Comparison of ENCODE assay signal across 16 cellular contexts in the genomic region with DNA sequence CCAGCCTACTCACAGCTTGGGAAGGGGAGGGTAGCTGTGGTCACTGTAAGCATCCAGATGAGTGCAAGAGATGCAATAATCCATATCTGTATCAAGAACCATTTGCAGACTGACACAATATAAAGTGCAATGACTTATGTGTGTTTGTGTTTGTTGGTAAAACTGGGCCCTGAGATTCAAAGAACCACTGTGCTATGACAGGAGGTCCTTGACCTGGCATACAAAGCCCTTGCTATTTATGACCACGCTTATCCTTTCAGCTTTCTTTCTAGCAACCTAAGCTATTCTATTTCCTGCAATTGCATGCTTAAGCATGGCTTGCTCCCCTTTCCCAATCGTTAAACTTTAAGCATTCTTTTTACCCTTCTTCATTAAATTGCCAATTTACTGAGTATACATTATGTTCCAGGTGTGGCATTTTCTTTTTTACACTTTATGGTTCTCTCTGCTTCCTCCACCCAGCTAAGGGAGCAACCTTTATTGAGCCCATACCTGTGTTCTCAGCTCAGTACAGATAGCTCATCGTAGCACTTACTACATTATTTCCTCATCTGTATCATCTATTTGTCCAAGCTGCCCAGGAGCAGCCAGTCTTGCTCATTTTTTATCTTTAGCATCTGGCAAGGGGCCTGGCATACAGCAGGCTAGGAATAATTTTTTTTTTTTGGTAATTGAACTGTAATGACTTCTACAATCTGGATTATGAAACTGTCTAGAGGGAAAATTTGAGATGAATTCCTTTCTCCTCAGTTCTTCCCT. TPM values are rescaled to one million over a fixed set of nuclear protein-coding genes. Genes with fewer than 3 reads are reported as not detected.
DNase-seq lines count a peak whose midpoint lies in the region; ATAC-seq and TF ChIP-seq lines count a peak whose summit lies in the region.
"Had no signal": no experiment of that assay in that cellular context is flagged by ENCODE, and none has a peak within 500 bp of the region (broad histone marks: within the 10 kb centered on the region; RNA-seq: fewer than 3 reads in every experiment).

No MANE protein-coding gene starts in this region.

- intact Hi-C loops in CD14-positive monocyte (cut with micrococcal nuclease): no loop called here
- intact Hi-C loops in sigmoid colon (cut with DNase I): loop anchor here (5.0 kb wide), 2 partner anchors 61 to 194 kb away; partner anchors contain the start of gene NOL7

- peak overlapping the region; percentile 10 to 98 (median 53) for H3K27ac ChIP-seq in gastroesophageal sphincter
- peak overlapping the region; percentile 39 to 53 (median 46) for H3K27ac ChIP-seq in sigmoid colon
- H3K27ac ChIP-seq: vagina had no signal

- H3K27ac Mint-ChIP-seq in CD14-positive monocyte (peak overlapping the region in 5 of 7 donors; percentile 4 to 79 (median 74)), T-cell (peak overlapping the region; percentile 24 to 79)
- H3K27ac Mint-ChIP-seq: activated CD4-positive, alpha-beta T cell treated with anti-CD3 and anti-CD28 coated beads, Interleukin-2, amount 10 ng/mL, durations not matched to agents 7 days and 5 days; activated T-helper 1 cell treated with anti-CD3 and anti-CD28 coated beads, Interleukin-12 subunit alpha, Interleukin-12 subunit beta, Interleukin-2, Interleukin-4 antibody, amounts not matched to agents 30 ng/mL and 10 ng/mL and 1 ng/mL, durations not matched to agents 14 hours and 24 hours and 36 hours; T-helper 2 cell treated with Interferon-gamma antibody and Interleukin-4, amounts not matched to agents 5 μg/mL and 100 μg/mL, for 36 hours had no signal

- TF ChIP-seq CTCF in CD14-positive monocyte (IDR thresholded peaks at IDR 0.05): no peak
- no peak for TF ChIP-seq CTCF in gastroesophageal sphincter (IDR thresholded peaks at IDR 0.05)
- TF ChIP-seq CTCF in sigmoid colon (IDR thresholded peaks at IDR 0.05): no peak

- no peak for TF ChIP-seq POLR2A in gastroesophageal sphincter (IDR thresholded peaks at IDR 0.05)
- TF ChIP-seq POLR2A in sigmoid colon (IDR thresholded peaks at IDR 0.05): no peak

- POLR2A ChIA-PET in T-cell (lab: Charles Lee): interaction anchor here (0.6 to 0.7 kb wide), 2 partner anchors 29 to 115 kb away, joined by 5 to 6 read pairs; no protein-coding TSS in a partner anchor

- H3K4me1 ChIP-seq in gastroesophageal sphincter: peaks cover 2 to 44% (median 9%) of the 10 kb centered on the region in 3 donors
- H3K4me1 ChIP-seq in sigmoid colon: peaks cover 0 to 39% (median 36%) of the 10 kb centered on the region in 4 donors

- DNase-seq in CD14-positive monocyte (ENCODE audit: low spot score): no peak
- DNase-seq in T-cell: no peak
- DNase-seq in sigmoid colon: no peak
- DNase-seq in islet precursor cell: no peak
- DNase-seq in GM19238 (ENCODE audit: insufficient read length, low spot score): no peak
- no peak for DNase-seq in MV-4-11 (lab: John Stamatoyannopoulos, UW)
- DNase-seq: activated CD4-positive, alpha-beta T cell treated with anti-CD3 and anti-CD28 coated beads, Interleukin-2, amount 10 ng/mL, durations not matched to agents 7 days and 5 days; BE2C; glutamatergic neuron; left cardiac atrium; NCI-H1105 treated with DMSO at 0.1 percent for 48 hours had no signal

- no peaks in the 10 kb centered on the region for H3K9me3 ChIP-seq in gastroesophageal sphincter
- H3K9me3 ChIP-seq in sigmoid colon: no peaks in the 10 kb centered on the region
- H3K9me3 ChIP-seq: BE2C, vagina had no signal

- H3K4me1 Mint-ChIP-seq in CD14-positive monocyte: peaks cover 35% of the 10 kb centered on the region
- H3K4me1 Mint-ChIP-seq in T-cell: peaks cover 37 to 50% (median 41%) of the 10 kb centered on the region in 3 donors

- TF ChIP-seq EP300 in gastroesophageal sphincter (IDR thresholded peaks at IDR 0.05) (no peak), sigmoid colon (IDR thresholded peaks at IDR 0.05) (no peak)

- H3K4me3 Mint-ChIP-seq in CD14-positive monocyte: no peak overlapping the region
- H3K4me3 Mint-ChIP-seq in T-cell: no peak overlapping the region
- H3K4me3 Mint-ChIP-seq: activated CD4-positive, alpha-beta T cell treated with anti-CD3 and anti-CD28 coated beads, Interleukin-2, amount 10 ng/mL, durations not matched to agents 7 days and 5 days; activated T-helper 1 cell treated with anti-CD3 and anti-CD28 coated beads, Interleukin-12 subunit alpha, Interleukin-12 subunit beta, Interleukin-2, Interleukin-4 antibody, amounts not matched to agents 30 ng/mL and 10 ng/mL and 1 ng/mL, durations not matched to agents 14 hours and 24 hours and 36 hours; T-helper 2 cell treated with Interferon-gamma antibody and Interleukin-4, amounts not matched to agents 5 μg/mL and 100 μg/mL, for 36 hours had no signal

- H3K27me3 ChIP-seq in gastroesophageal sphincter: no peaks in the 10 kb centered on the region
- H3K27me3 ChIP-seq in sigmoid colon: no peaks in the 10 kb centered on the region
- H3K27me3 ChIP-seq: BE2C, vagina had no signal

- ATAC-seq in T-cell (replicated peaks in 1 of 4) (no peak), gastroesophageal sphincter (no peak), GM21786 (IDR thresholded peaks at IDR 0.05; ENCODE audit: unreplicated experiment) (no peak)
- ATAC-seq: left cardiac atrium had no signal

- H3K36me3 ChIP-seq in gastroesophageal sphincter: peaks cover 0 to 14% of the 10 kb centered on the region in 2 donors
- H3K36me3 ChIP-seq in sigmoid colon: peaks cover 0 to 9% (median 4%) of the 10 kb centered on the region in 4 donors
- H3K36me3 ChIP-seq: BE2C had no signal

- H3K9me3 Mint-ChIP-seq in CD14-positive monocyte (no peaks in the 10 kb centered on the region), T-cell (no peaks in the 10 kb centered on the region)
- H3K9me3 Mint-ChIP-seq: activated CD4-positive, alpha-beta T cell treated with anti-CD3 and anti-CD28 coated beads, Interleukin-2, amount 10 ng/mL, durations not matched to agents 7 days and 5 days; activated T-helper 1 cell treated with anti-CD3 and anti-CD28 coated beads, Interleukin-12 subunit alpha, Interleukin-12 subunit beta, Interleukin-2, Interleukin-4 antibody, amounts not matched to agents 30 ng/mL and 10 ng/mL and 1 ng/mL, durations not matched to agents 14 hours and 24 hours and 36 hours; T-helper 2 cell treated with Interferon-gamma antibody and Interleukin-4, amounts not matched to agents 5 μg/mL and 100 μg/mL, for 36 hours had no signal

- H3K27me3 Mint-ChIP-seq in CD14-positive monocyte (ENCODE audit: low read depth in 3 of 3) (peaks cover 0 to 2% (median 0%) of the 10 kb centered on the region in 3 donors), T-cell (no peaks in the 10 kb centered on the region)
- H3K27me3 Mint-ChIP-seq: activated CD4-positive, alpha-beta T cell treated with anti-CD3 and anti-CD28 coated beads, Interleukin-2, amount 10 ng/mL, durations not matched to agents 7 days and 5 days had no signal

- H3K4me3 ChIP-seq in gastroesophageal sphincter (no peak overlapping the region), sigmoid colon (no peak overlapping the region)
- H3K4me3 ChIP-seq: vagina had no signal

- peaks cover 14 to 22% of the 10 kb centered on the region in 2 donors for H3K36me3 Mint-ChIP-seq in CD14-positive monocyte
- peaks cover 7% of the 10 kb centered on the region for H3K36me3 Mint-ChIP-seq in T-cell

- WGBS in gastroesophageal sphincter (ENCODE audit: low coverage in 1 of 2), 2 donors: 25 to 29% methylated on average over 3 of the region's 3 CpGs
- 15 to 63% methylated on average over 3 of the region's 3 CpGs for WGBS in sigmoid colon, 2 donors

- CTCF ChIA-PET in T-cell (lab: Charles Lee): interaction anchor here (0.6 to 2.0 kb wide), 8 partner anchors 15 to 1824 kb away, joined by 3 to 6 read pairs (median 3); partner anchors contain the start of gene SIRT5 (in 1 of the 2)

RNA-seq across cellular contexts. Expression of gene MCUR1, which starts 3.5 kb away (rescaled TPM):
- polyA plus RNA-seq in CD14-positive monocyte (1 to 10 TPM; 5.2 to 7.8 TPM), sigmoid colon (10 to 100 TPM; 12.9 to 34.2 (median 25.7) TPM)
- total RNA-seq in T-cell (10 to 100 TPM in 2 of 5 donors, 1 to 10 TPM in 3; 7.1 to 12.6 (median 9.3) TPM), gastroesophageal sphincter (10 to 100 TPM in 3 of 4 donors, 1 to 10 TPM in 1; 8.5 to 18.6 (median 11.9) TPM), sigmoid colon (10 to 100 TPM in 2 of 4 donors, 1 to 10 TPM in 2; 7.2 to 13.2 (median 9.0) TPM)
